In genomic region chr6:34466242-34467185, GRCh38 we compare ENCODE assay signal across 1 cellular context.
TF ChIP-seq lines count a peak whose summit lies in the region.

No MANE protein-coding gene starts in this region.

TF ChIP-seq in HCT116, 20 proteins besides CTCF, POLR2A, EP300 and RAD21 (continued from another document):
- TF ChIP-seq ATF3 (IDR thresholded peaks at IDR 0.05) (no peak), JUND (IDR thresholded peaks at IDR 0.05) (no peak), ZFX (IDR thresholded peaks at IDR 0.05) (no peak), YY1 (IDR thresholded peaks at IDR 0.05; ENCODE audit: extremely low read depth, insufficient replicate concordance, low read depth, low read length) (no peak), REST (IDR thresholded peaks at IDR 0.05; ENCODE audit: low read depth) (no peak), POLR2AphosphoS5 (IDR thresholded peaks at IDR 0.05; ENCODE audit: low read depth, low read length) (no peak), TCF7L2 (IDR thresholded peaks at IDR 0.05; ENCODE audit: borderline replicate concordance, extremely low read depth, insufficient read depth, insufficient read length) (no peak), SP1 (IDR thresholded peaks at IDR 0.05; ENCODE audit: low read depth) (no peak), EZH2phosphoT487 (IDR thresholded peaks at IDR 0.05; ENCODE audit: borderline replicate concordance) (no peak), ZNF274 (IDR thresholded peaks at IDR 0.05; ENCODE audit: low read depth, low read length) (no peak)
TF ChIP-seq in HCT116: peak in this region for 0.
